ENCODE assay signal across 8 cellular contexts in the genomic region with DNA sequence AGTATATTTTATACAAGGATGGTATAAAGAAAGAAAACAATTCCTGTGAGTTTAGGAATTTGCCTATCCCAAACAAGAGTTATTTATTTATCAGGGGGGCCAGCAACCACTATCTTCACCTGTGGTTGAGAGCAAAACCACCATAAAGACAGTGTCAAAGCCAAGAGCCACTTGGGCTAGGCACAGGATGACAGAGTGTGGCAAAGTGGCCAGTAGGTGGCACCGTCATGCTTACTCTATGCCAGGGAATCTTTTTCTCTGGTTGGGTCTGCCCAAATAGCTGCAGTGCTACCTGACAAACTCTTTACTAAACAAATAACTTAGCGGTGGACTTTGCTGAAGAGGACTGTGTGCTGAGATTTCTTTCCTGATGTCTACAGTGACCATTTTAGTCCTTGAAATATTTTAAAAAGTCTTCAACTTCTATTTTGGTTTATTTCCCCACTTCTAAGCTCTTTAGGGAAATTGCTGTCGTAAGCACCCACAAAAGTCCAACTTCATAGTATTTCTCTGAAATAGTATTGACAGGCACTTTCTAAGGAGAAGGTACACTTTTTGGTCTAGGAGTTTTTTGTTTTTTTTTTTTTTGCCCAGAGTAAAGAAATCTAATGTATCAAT.
DNase-seq lines count a peak whose midpoint lies in the region; ATAC-seq and TF ChIP-seq lines count a peak whose summit lies in the region.

No MANE protein-coding gene starts in this region.

- H3K9me3 Mint-ChIP-seq in activated T-helper 2 cell treated with anti-CD3 and anti-CD28 coated beads, Interferon-gamma antibody, Interleukin-2, Interleukin-4, amounts not matched to agents 10 μg/mL and 5 μg/mL and 100 μg/mL, durations not matched to agents 14 hours and 24 hours and 36 hours = no peaks in the 10 kb centered on the region
- H3K9me3 Mint-ChIP-seq in osteocyte (ENCODE audit: unreplicated experiment) = no peaks in the 10 kb centered on the region

- TF ChIP-seq POLR2A in transverse colon (IDR thresholded peaks at IDR 0.05) = no peak

- H3K4me1 ChIP-seq in transverse colon = no peaks in the 10 kb centered on the region

- no peak overlapping the region for H3K27ac Mint-ChIP-seq in activated T-helper 2 cell treated with anti-CD3 and anti-CD28 coated beads, Interferon-gamma antibody, Interleukin-2, Interleukin-4, amounts not matched to agents 10 μg/mL and 5 μg/mL and 100 μg/mL, durations not matched to agents 14 hours and 24 hours and 36 hours
- H3K27ac Mint-ChIP-seq in osteocyte (ENCODE audit: unreplicated experiment) = no peak overlapping the region

- DNase-seq in EH (ENCODE audit: low read depth) (peak; percentile 66), HuH-7 (ENCODE audit: low spot score) (peak; percentile 6), RPMI8226 (peak; percentile 71), foreskin melanocyte (peak; percentile 28), osteocyte (ENCODE audit: extremely low spot score, unreplicated experiment) (no peak), transverse colon (peak; percentile 62)
- peak; percentile 46 for DNase-seq in activated T-helper 2 cell treated with anti-CD3 and anti-CD28 coated beads, Interferon-gamma antibody, Interleukin-2, Interleukin-4, amounts not matched to agents 10 μg/mL and 5 μg/mL and 100 μg/mL, durations not matched to agents 14 hours and 24 hours and 36 hours (ENCODE audit: low spot score)

- intact Hi-C loops in activated T-helper 2 cell treated with anti-CD3 and anti-CD28 coated beads, Interferon-gamma antibody, Interleukin-2, Interleukin-4, amounts not matched to agents 10 μg/mL and 5 μg/mL and 100 μg/mL, durations not matched to agents 14 hours and 24 hours and 36 hours (cut with micrococcal nuclease) = loop anchor here (1.0 to 10.0 kb wide), 3 partner anchors 201 to 1134 kb away; no protein-coding TSS in a partner anchor
- intact Hi-C loops in transverse colon (cut with DNase I; ENCODE audit: low total_unique reads) = no loop called here

- no peak overlapping the region for H3K27ac ChIP-seq in transverse colon

- TF ChIP-seq CTCF in osteocyte (IDR thresholded peaks at IDR 0.05) (peak; percentile 90), transverse colon (IDR thresholded peaks at IDR 0.05) (peak; percentile 44 to 69 (median 59))

- H3K27me3 ChIP-seq in transverse colon = no peaks in the 10 kb centered on the region

- no peaks in the 10 kb centered on the region for H3K27me3 Mint-ChIP-seq in activated T-helper 2 cell treated with anti-CD3 and anti-CD28 coated beads, Interferon-gamma antibody, Interleukin-2, Interleukin-4, amounts not matched to agents 10 μg/mL and 5 μg/mL and 100 μg/mL, durations not matched to agents 14 hours and 24 hours and 36 hours (ENCODE audit: low read depth)
- no peaks in the 10 kb centered on the region for H3K27me3 Mint-ChIP-seq in osteocyte (ENCODE audit: unreplicated experiment)

- ATAC-seq in GM21526 (IDR thresholded peaks at IDR 0.05; ENCODE audit: low FRiP score, unreplicated experiment) = peak; percentile 90

- H3K4me3 ChIP-seq in transverse colon = no peak overlapping the region

- no peaks in the 10 kb centered on the region for H3K36me3 Mint-ChIP-seq in activated T-helper 2 cell treated with anti-CD3 and anti-CD28 coated beads, Interferon-gamma antibody, Interleukin-2, Interleukin-4, amounts not matched to agents 10 μg/mL and 5 μg/mL and 100 μg/mL, durations not matched to agents 14 hours and 24 hours and 36 hours (ENCODE audit: low read depth)
- peaks cover 13% of the 10 kb centered on the region for H3K36me3 Mint-ChIP-seq in osteocyte (ENCODE audit: unreplicated experiment)

- 42 to 45% methylated on average over 3 of the region's 3 CpGs for WGBS in transverse colon (ENCODE audit: low coverage in 1 of 2), 2 donors

- TF ChIP-seq EP300 in transverse colon (IDR thresholded peaks at IDR 0.05; ENCODE audit: low read depth) = no peak

- no peaks in the 10 kb centered on the region for H3K36me3 ChIP-seq in transverse colon

- in situ Hi-C loops in transverse colon (cut with MboI; ENCODE audit: low pct_ligation_motif_present in 1 of 4, low pct_unique_long_range_greater_than_20kb in 1 of 4, low sequenced_read_pairs in 3 of 4) = loop anchor here in 3 of 4 donors (25.0 kb wide), 2 partner anchors 197 to 1122 kb away; no protein-coding TSS in a partner anchor

- peaks cover 5% of the 10 kb centered on the region for H3K4me1 Mint-ChIP-seq in activated T-helper 2 cell treated with anti-CD3 and anti-CD28 coated beads, Interferon-gamma antibody, Interleukin-2, Interleukin-4, amounts not matched to agents 10 μg/mL and 5 μg/mL and 100 μg/mL, durations not matched to agents 14 hours and 24 hours and 36 hours (ENCODE audit: low read depth)
- H3K4me1 Mint-ChIP-seq in osteocyte (ENCODE audit: unreplicated experiment) = peaks cover 7% of the 10 kb centered on the region

- H3K9me3 ChIP-seq in transverse colon = no peaks in the 10 kb centered on the region

- no peak overlapping the region for H3K4me3 Mint-ChIP-seq in activated T-helper 2 cell treated with anti-CD3 and anti-CD28 coated beads, Interferon-gamma antibody, Interleukin-2, Interleukin-4, amounts not matched to agents 10 μg/mL and 5 μg/mL and 100 μg/mL, durations not matched to agents 14 hours and 24 hours and 36 hours (ENCODE audit: low read depth)
- no peak overlapping the region for H3K4me3 Mint-ChIP-seq in osteocyte (ENCODE audit: unreplicated experiment)
